In the genomic region with DNA sequence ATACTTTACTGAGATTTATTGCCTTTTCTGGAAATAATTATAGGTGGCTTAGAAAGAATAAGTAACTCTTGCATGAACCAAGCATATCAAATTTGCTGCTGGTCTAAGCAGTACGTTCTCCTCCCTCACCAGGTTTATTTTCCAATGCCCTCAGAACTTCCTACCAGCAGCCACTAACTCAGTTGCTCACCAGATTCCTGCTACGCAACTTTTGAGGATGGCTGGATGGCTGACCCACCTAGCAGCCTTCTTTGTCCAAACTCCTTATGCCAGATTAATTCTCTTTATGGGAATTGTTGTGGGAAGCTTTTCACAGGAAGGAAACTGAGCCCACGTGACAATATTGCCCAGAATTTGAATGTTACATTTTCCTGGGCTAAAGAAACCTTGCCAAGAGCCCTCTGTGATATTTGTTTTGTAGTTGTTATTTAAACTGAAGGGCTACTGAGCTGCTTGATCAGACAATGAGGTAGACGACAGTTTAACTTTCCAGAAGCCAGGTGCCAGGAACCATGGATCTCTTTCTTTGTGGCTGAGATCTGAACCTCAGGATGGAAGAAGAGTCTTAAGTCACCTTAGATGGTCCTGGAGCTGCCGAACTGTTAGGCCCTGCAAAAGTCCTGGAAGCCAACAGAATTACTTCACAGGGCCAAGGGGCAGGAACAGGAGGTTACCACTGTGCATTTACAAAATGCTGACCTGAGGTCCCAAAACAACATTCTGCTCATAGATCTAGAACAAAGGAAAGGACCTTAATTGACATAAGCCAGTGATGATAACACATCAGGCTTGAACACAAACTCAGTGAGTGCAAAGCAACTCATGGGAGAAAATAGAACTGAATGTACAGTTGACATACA, we compare ENCODE assay signal across 20 cellular contexts.
DNase-seq lines count a peak whose midpoint lies in the region; ATAC-seq lines count a peak whose summit lies in the region.
"Had no signal": no experiment of that assay in that cellular context is flagged by ENCODE, and none has a peak within 500 bp of the region (broad histone marks: within the 10 kb centered on the region; RNA-seq: fewer than 3 reads in every experiment).

No MANE protein-coding gene starts in this region.

- ATAC-seq in GM19397 (IDR thresholded peaks at IDR 0.05; ENCODE audit: unreplicated experiment) = peak; percentile 42
- ATAC-seq in HG03520 (IDR thresholded peaks at IDR 0.05; ENCODE audit: unreplicated experiment) = peak; percentile 17
- no peak for ATAC-seq in natural killer cell treated with Interleukin-12 subunit alpha and Interleukin-12 subunit beta and Interleukin-15 and Interleukin-18, amount 100 ng/mL, for 72 hours
- ATAC-seq: HCT116, heart right ventricle, left ventricle myocardium superior had no signal

- peak overlapping the region; percentile 61 for H3K27ac Mint-ChIP-seq in dendritic cell treated with granulocyte-macrophage colony-stimulating factor and Interleukin-4, amounts not matched to agents 40 ng/mL and 50 ng/mL, for 4 days
- no peak overlapping the region for H3K27ac Mint-ChIP-seq in activated naive CD4-positive, alpha-beta T cell treated with anti-CD3 and anti-CD28 coated beads for 36 hours
- no peak overlapping the region for H3K27ac Mint-ChIP-seq in natural killer cell treated with Interleukin-12 subunit alpha and Interleukin-12 subunit beta and Interleukin-15 and Interleukin-18, amount 100 ng/mL, for 72 hours
- no peak overlapping the region for H3K27ac Mint-ChIP-seq in immature natural killer cell
- H3K27ac Mint-ChIP-seq: activated T-cell treated with anti-CD3 and anti-CD28 coated beads, Interleukin-2, amount 50 U/mL, for 24 hours had no signal

- CTCF ChIA-PET in activated naive CD4-positive, alpha-beta T cell treated with anti-CD3 and anti-CD28 coated beads for 36 hours (lab: Charles Lee) = no interaction called here

- peaks cover 19% of the 10 kb centered on the region for H3K4me1 Mint-ChIP-seq in dendritic cell treated with granulocyte-macrophage colony-stimulating factor and Interleukin-4, amounts not matched to agents 40 ng/mL and 50 ng/mL, for 4 days (ENCODE audit: low read depth)
- peaks cover 8% of the 10 kb centered on the region for H3K4me1 Mint-ChIP-seq in activated naive CD4-positive, alpha-beta T cell treated with anti-CD3 and anti-CD28 coated beads for 36 hours (ENCODE audit: low read depth)
- peaks cover 5 to 6% of the 10 kb centered on the region in 2 donors for H3K4me1 Mint-ChIP-seq in natural killer cell treated with Interleukin-12 subunit alpha and Interleukin-12 subunit beta and Interleukin-15 and Interleukin-18, amount 100 ng/mL, for 72 hours (ENCODE audit: low read depth in 2 of 2)
- peaks cover 10 to 21% of the 10 kb centered on the region in 2 donors for H3K4me1 Mint-ChIP-seq in immature natural killer cell

- intact Hi-C loops in dendritic cell treated with granulocyte-macrophage colony-stimulating factor and Interleukin-4, amounts not matched to agents 40 ng/mL and 50 ng/mL, for 4 days (cut with micrococcal nuclease) = no loop called here
- intact Hi-C loops in activated naive CD4-positive, alpha-beta T cell treated with anti-CD3 and anti-CD28 coated beads for 36 hours (cut with micrococcal nuclease) = no loop called here

- no peaks in the 10 kb centered on the region for H3K36me3 Mint-ChIP-seq in dendritic cell treated with granulocyte-macrophage colony-stimulating factor and Interleukin-4, amounts not matched to agents 40 ng/mL and 50 ng/mL, for 4 days (ENCODE audit: low read depth)
- no peaks in the 10 kb centered on the region for H3K36me3 Mint-ChIP-seq in activated naive CD4-positive, alpha-beta T cell treated with anti-CD3 and anti-CD28 coated beads for 36 hours (ENCODE audit: low read depth)
- H3K36me3 Mint-ChIP-seq in natural killer cell treated with Interleukin-12 subunit alpha and Interleukin-12 subunit beta and Interleukin-15 and Interleukin-18, amount 100 ng/mL, for 72 hours = no peaks in the 10 kb centered on the region
- peaks cover 4 to 6% (median 4%) of the 10 kb centered on the region in 3 donors for H3K36me3 Mint-ChIP-seq in immature natural killer cell

- H3K9me3 Mint-ChIP-seq in dendritic cell treated with granulocyte-macrophage colony-stimulating factor and Interleukin-4, amounts not matched to agents 40 ng/mL and 50 ng/mL, for 4 days = peaks cover 7% of the 10 kb centered on the region
- H3K9me3 Mint-ChIP-seq in activated naive CD4-positive, alpha-beta T cell treated with anti-CD3 and anti-CD28 coated beads for 36 hours = peaks cover 4% of the 10 kb centered on the region
- no peaks in the 10 kb centered on the region for H3K9me3 Mint-ChIP-seq in natural killer cell treated with Interleukin-12 subunit alpha and Interleukin-12 subunit beta and Interleukin-15 and Interleukin-18, amount 100 ng/mL, for 72 hours
- H3K9me3 Mint-ChIP-seq in immature natural killer cell = peaks cover 0 to 2% (median 0%) of the 10 kb centered on the region in 6 donors
- H3K9me3 Mint-ChIP-seq: activated T-cell treated with anti-CD3 and anti-CD28 coated beads, Interleukin-2, amount 50 U/mL, for 24 hours had no signal

- no peaks in the 10 kb centered on the region for H3K27me3 Mint-ChIP-seq in dendritic cell treated with granulocyte-macrophage colony-stimulating factor and Interleukin-4, amounts not matched to agents 40 ng/mL and 50 ng/mL, for 4 days
- no peaks in the 10 kb centered on the region for H3K27me3 Mint-ChIP-seq in activated naive CD4-positive, alpha-beta T cell treated with anti-CD3 and anti-CD28 coated beads for 36 hours (ENCODE audit: low read depth)
- peaks cover 16 to 31% of the 10 kb centered on the region in 2 donors for H3K27me3 Mint-ChIP-seq in natural killer cell treated with Interleukin-12 subunit alpha and Interleukin-12 subunit beta and Interleukin-15 and Interleukin-18, amount 100 ng/mL, for 72 hours
- H3K27me3 Mint-ChIP-seq in immature natural killer cell (ENCODE audit: low read depth in 3 of 3) = peaks cover 3 to 12% (median 5%) of the 10 kb centered on the region in 3 donors
- H3K27me3 Mint-ChIP-seq: activated T-cell treated with anti-CD3 and anti-CD28 coated beads, Interleukin-2, amount 50 U/mL, for 24 hours had no signal

- H3K4me3 Mint-ChIP-seq in dendritic cell treated with granulocyte-macrophage colony-stimulating factor and Interleukin-4, amounts not matched to agents 40 ng/mL and 50 ng/mL, for 4 days = no peak overlapping the region
- no peak overlapping the region for H3K4me3 Mint-ChIP-seq in activated naive CD4-positive, alpha-beta T cell treated with anti-CD3 and anti-CD28 coated beads for 36 hours
- no peak overlapping the region for H3K4me3 Mint-ChIP-seq in natural killer cell treated with Interleukin-12 subunit alpha and Interleukin-12 subunit beta and Interleukin-15 and Interleukin-18, amount 100 ng/mL, for 72 hours
- no peak overlapping the region for H3K4me3 Mint-ChIP-seq in immature natural killer cell
- H3K4me3 Mint-ChIP-seq: activated T-cell treated with anti-CD3 and anti-CD28 coated beads, Interleukin-2, amount 50 U/mL, for 24 hours had no signal

- peak; percentile 18 for DNase-seq in DMS153 (lab: John Stamatoyannopoulos, UW)
- DNase-seq in activated naive CD4-positive, alpha-beta T cell treated with anti-CD3 and anti-CD28 coated beads for 36 hours = no peak
- no peak for DNase-seq in natural killer cell treated with Interleukin-12 subunit alpha and Interleukin-12 subunit beta and Interleukin-15 and Interleukin-18, amount 100 ng/mL, for 72 hours (ENCODE audit: low spot score)
- DNase-seq in NCI-H446 treated with DMSO at 0.1 percent for 48 hours (lab: John Stamatoyannopoulos, UW) = no peak
- DNase-seq in immature natural killer cell = no peak
- DNase-seq: activated CD4-positive, alpha-beta T cell treated with anti-CD3 and anti-CD28 coated beads for 1 hour; activated CD8-positive, alpha-beta memory T cell treated with anti-CD3 and anti-CD28 coated beads for 24 hours; activated naive CD4-positive, alpha-beta T cell treated with Interleukin-2 at 50 U/mL for 16 hours; activated T-cell treated with anti-CD3 and anti-CD28 coated beads, Interleukin-2, amount 50 U/mL, for 24 hours; dermis blood vessel endothelial cell; heart right ventricle; left ventricle myocardium superior; NCI-H1417; NCI-H748 treated with DMSO at 0.1 percent for 48 hours; SJCRH30; T-helper 1 cell had no signal

Comparison
In these comparisons a context has a peak if more than half of its experiments do, and no peak if none do; other contexts are left out.
1. ATAC-seq: peak in GM19397 (single experiment) and HG03520 (single experiment); none in natural killer cell treated with Interleukin-12 subunit alpha and Interleukin-12 subunit beta and Interleukin-15 and Interleukin-18, amount 100 ng/mL, for 72 hours (0 of 2).